ENCODE assay signal across 34 cellular contexts in genomic region chr2:75810931-75811330, GRCh38.
"Had no signal": no experiment of that assay in that cellular context is flagged by ENCODE, and none has a peak within 500 bp of the region (broad histone marks: within the 10 kb centered on the region; RNA-seq: fewer than 3 reads in every experiment).

No MANE protein-coding gene starts in this region.

- H3K27me3 Mint-ChIP-seq: activated B cell treated with CpG ODN at 0.5 μM for 24 hours; activated CD4-positive, alpha-beta T cell treated with anti-CD3 and anti-CD28 coated beads, Interleukin-2, amount 10 ng/mL, durations not matched to agents 24 days and 14 days; activated CD8-positive, alpha-beta memory T cell treated with anti-CD3 and anti-CD28 coated beads, Interleukin-2, amount 10 ng/mL, durations not matched to agents 7 days and 5 days; activated naive CD4-positive, alpha-beta T cell treated with anti-CD3 and anti-CD28 coated beads, Interleukin-2, amount 10 ng/mL, durations not matched to agents 7 days and 5 days; activated T-cell treated with anti-CD3 and anti-CD28 coated beads, Interleukin-2, amount 50 U/mL, for 24 hours; brain had no signal

- H3K9me3 Mint-ChIP-seq: activated B cell treated with CpG ODN at 0.5 μM for 24 hours; activated CD4-positive, alpha-beta memory T cell treated with anti-CD3 and anti-CD28 coated beads for 36 hours; activated CD4-positive, alpha-beta T cell treated with anti-CD3 and anti-CD28 coated beads, Interleukin-2, amount 10 ng/mL, durations not matched to agents 24 days and 14 days; activated naive CD4-positive, alpha-beta T cell treated with anti-CD3 and anti-CD28 coated beads, Interleukin-2, amount 10 ng/mL, durations not matched to agents 7 days and 5 days; activated naive CD4-positive, alpha-beta T cell treated with anti-CD3 and anti-CD28 coated beads, Interleukin-2, amount 50 U/mL, for 24 hours; activated naive CD8-positive, alpha-beta T cell treated with anti-CD3 and anti-CD28 coated beads, Interleukin-2, amount 10 ng/mL, durations not matched to agents 7 days and 5 days; activated naive CD8-positive, alpha-beta T cell treated with anti-CD3 and anti-CD28 coated beads, Interleukin-2, amount 50 U/mL, for 24 hours; activated T-helper 2 cell treated with anti-CD3 and anti-CD28 coated beads, Interferon-gamma antibody, Interleukin-2, Interleukin-4, amounts not matched to agents 10 μg/mL and 5 μg/mL and 100 μg/mL, durations not matched to agents 14 hours and 24 hours and 36 hours; T-helper 1 cell treated with Interleukin-12 subunit alpha and Interleukin-12 subunit beta and Interleukin-4 antibody, amounts not matched to agents 30 μg/mL and 1 μg/mL, for 36 hours; T-helper 2 cell treated with Interferon-gamma antibody and Interleukin-4, amounts not matched to agents 5 μg/mL and 100 μg/mL, for 36 hours had no signal

- H3K4me1 ChIP-seq: ascending aorta had no signal

- H3K4me3 ChIP-seq: ascending aorta had no signal

- H3K36me3 Mint-ChIP-seq: activated CD4-positive, alpha-beta memory T cell treated with anti-CD3 and anti-CD28 coated beads for 36 hours; activated CD8-positive, alpha-beta memory T cell treated with anti-CD3 and anti-CD28 coated beads, Interleukin-2, amount 10 ng/mL, durations not matched to agents 7 days and 5 days; activated naive CD4-positive, alpha-beta T cell treated with anti-CD3 and anti-CD28 coated beads, Interleukin-2, amount 10 ng/mL, durations not matched to agents 7 days and 5 days; activated naive CD4-positive, alpha-beta T cell treated with anti-CD3 and anti-CD28 coated beads, Interleukin-2, amount 50 U/mL, for 24 hours; activated naive CD8-positive, alpha-beta T cell; activated naive CD8-positive, alpha-beta T cell treated with anti-CD3 and anti-CD28 coated beads, Interleukin-2, amount 10 ng/mL, durations not matched to agents 7 days and 5 days; brain had no signal

- H3K36me3 ChIP-seq: ascending aorta had no signal

- FAIRE-seq: TTC549 had no signal

- H3K27me3 ChIP-seq: ascending aorta had no signal

- H3K4me3 Mint-ChIP-seq: activated B cell treated with CpG ODN at 0.5 μM for 24 hours; activated CD4-positive, alpha-beta memory T cell treated with anti-CD3 and anti-CD28 coated beads for 36 hours; activated CD4-positive, alpha-beta T cell treated with anti-CD3 and anti-CD28 coated beads, Interleukin-2, amount 10 ng/mL, durations not matched to agents 24 days and 14 days; activated CD8-positive, alpha-beta memory T cell treated with anti-CD3 and anti-CD28 coated beads, Interleukin-2, amount 10 ng/mL, durations not matched to agents 7 days and 5 days; activated CD8-positive, alpha-beta T cell treated with anti-CD3 and anti-CD28 coated beads, Interleukin-2, amount 10 ng/mL, durations not matched to agents 7 days and 5 days; activated naive CD4-positive, alpha-beta T cell treated with anti-CD3 and anti-CD28 coated beads, Interleukin-2, amount 10 ng/mL, durations not matched to agents 7 days and 5 days; activated naive CD4-positive, alpha-beta T cell treated with anti-CD3 and anti-CD28 coated beads, Interleukin-2, amount 50 U/mL, for 24 hours; activated naive CD8-positive, alpha-beta T cell; activated naive CD8-positive, alpha-beta T cell treated with anti-CD3 and anti-CD28 coated beads, Interleukin-2, amount 10 ng/mL, durations not matched to agents 7 days and 5 days; activated naive CD8-positive, alpha-beta T cell treated with anti-CD3 and anti-CD28 coated beads, Interleukin-2, amount 50 U/mL, for 24 hours; activated T-cell treated with anti-CD3 and anti-CD28 coated beads, Interleukin-2, amount 50 U/mL, for 24 hours; brain; T-helper 1 cell treated with Interleukin-12 subunit alpha and Interleukin-12 subunit beta and Interleukin-4 antibody, amounts not matched to agents 30 μg/mL and 1 μg/mL, for 36 hours; T-helper 2 cell treated with Interferon-gamma antibody and Interleukin-4, amounts not matched to agents 5 μg/mL and 100 μg/mL, for 36 hours had no signal

- H3K9me3 ChIP-seq: ascending aorta had no signal

- H3K27ac ChIP-seq: ascending aorta, VCaP had no signal

- DNase-seq: activated B cell treated with CpG ODN at 0.5 μM for 24 hours; activated CD4-positive, alpha-beta memory T cell treated with anti-CD3 and anti-CD28 coated beads for 36 hours; activated CD4-positive, alpha-beta T cell treated with anti-CD3 and anti-CD28 coated beads for 4 hours; activated CD4-positive, alpha-beta T cell treated with anti-CD3 and anti-CD28 coated beads, Interleukin-2, amount 10 ng/mL, durations not matched to agents 24 days and 14 days; activated CD4-positive, alpha-beta T cell treated with anti-CD3 and anti-CD28 coated beads, Interleukin-2, amount 50 U/mL, for 1 hour; activated CD4-positive, alpha-beta T cell treated with anti-CD3 and anti-CD28 coated beads, Interleukin-2, amount 50 U/mL, for 4 hours; activated CD4-positive, CD25-positive, alpha-beta regulatory T cell treated with anti-CD3 and anti-CD28 coated beads, Interleukin-2, amount 50 U/mL, for 72 hours; activated CD8-positive, alpha-beta memory T cell treated with anti-CD3 and anti-CD28 coated beads for 24 hours; activated CD8-positive, alpha-beta memory T cell treated with anti-CD3 and anti-CD28 coated beads, Interleukin-2, amount 10 ng/mL, durations not matched to agents 7 days and 5 days; activated CD8-positive, alpha-beta memory T cell treated with anti-CD3 and anti-CD28 coated beads, Interleukin-2, amount 50 U/mL, for 48 hours; activated CD8-positive, alpha-beta T cell treated with anti-CD3 and anti-CD28 coated beads, Interleukin-2, amount 10 ng/mL, durations not matched to agents 7 days and 5 days; activated effector memory CD4-positive, alpha-beta T cell treated with Interleukin-2 at 50 U/mL for 16 hours; activated gamma-delta T cell; activated naive CD4-positive, alpha-beta T cell treated with anti-CD3 and anti-CD28 coated beads, Interleukin-2, amount 10 ng/mL, durations not matched to agents 7 days and 5 days; activated naive CD4-positive, alpha-beta T cell treated with Interleukin-2 at 50 U/mL for 16 hours; activated naive CD8-positive, alpha-beta T cell treated with anti-CD3 and anti-CD28 coated beads, Interleukin-2, amount 10 ng/mL, durations not matched to agents 7 days and 5 days; activated naive CD8-positive, alpha-beta T cell treated with anti-CD3 and anti-CD28 coated beads, Interleukin-2, amount 50 U/mL, for 24 hours; activated T-cell treated with anti-CD3 and anti-CD28 coated beads, Interleukin-2, amount 50 U/mL, for 24 hours; activated T-cell treated with anti-CD3 and anti-CD28 coated beads, Interleukin-2, amount 50 U/mL, for 48 hours; amygdala; anterior cingulate cortex; central memory CD4-positive, alpha-beta T cell; T-helper 1 cell; T-helper 2 cell; T-helper 9 cell had no signal

- H3K4me1 Mint-ChIP-seq: activated B cell treated with CpG ODN at 0.5 μM for 24 hours; activated CD4-positive, alpha-beta T cell treated with anti-CD3 and anti-CD28 coated beads, Interleukin-2, amount 10 ng/mL, durations not matched to agents 24 days and 14 days; activated CD8-positive, alpha-beta memory T cell treated with anti-CD3 and anti-CD28 coated beads, Interleukin-2, amount 10 ng/mL, durations not matched to agents 7 days and 5 days; activated naive CD4-positive, alpha-beta T cell treated with anti-CD3 and anti-CD28 coated beads, Interleukin-2, amount 10 ng/mL, durations not matched to agents 7 days and 5 days; activated naive CD4-positive, alpha-beta T cell treated with anti-CD3 and anti-CD28 coated beads, Interleukin-2, amount 50 U/mL, for 24 hours; activated naive CD8-positive, alpha-beta T cell treated with anti-CD3 and anti-CD28 coated beads, Interleukin-2, amount 10 ng/mL, durations not matched to agents 7 days and 5 days; activated naive CD8-positive, alpha-beta T cell treated with anti-CD3 and anti-CD28 coated beads, Interleukin-2, amount 50 U/mL, for 24 hours; brain had no signal

- H3K27ac Mint-ChIP-seq: activated B cell treated with CpG ODN at 0.5 μM for 24 hours; activated CD4-positive, alpha-beta memory T cell treated with anti-CD3 and anti-CD28 coated beads for 36 hours; activated CD4-positive, alpha-beta T cell treated with anti-CD3 and anti-CD28 coated beads, Interleukin-2, amount 10 ng/mL, durations not matched to agents 24 days and 14 days; activated CD8-positive, alpha-beta memory T cell treated with anti-CD3 and anti-CD28 coated beads, Interleukin-2, amount 10 ng/mL, durations not matched to agents 7 days and 5 days; activated CD8-positive, alpha-beta T cell treated with anti-CD3 and anti-CD28 coated beads, Interleukin-2, amount 10 ng/mL, durations not matched to agents 7 days and 5 days; activated naive CD4-positive, alpha-beta T cell treated with anti-CD3 and anti-CD28 coated beads, Interleukin-2, amount 10 ng/mL, durations not matched to agents 7 days and 5 days; activated naive CD4-positive, alpha-beta T cell treated with anti-CD3 and anti-CD28 coated beads, Interleukin-2, amount 50 U/mL, for 24 hours; activated naive CD8-positive, alpha-beta T cell; activated naive CD8-positive, alpha-beta T cell treated with anti-CD3 and anti-CD28 coated beads, Interleukin-2, amount 10 ng/mL, durations not matched to agents 7 days and 5 days; activated naive CD8-positive, alpha-beta T cell treated with anti-CD3 and anti-CD28 coated beads, Interleukin-2, amount 50 U/mL, for 24 hours; activated T-cell treated with anti-CD3 and anti-CD28 coated beads, Interleukin-2, amount 50 U/mL, for 24 hours; activated T-helper 2 cell treated with anti-CD3 and anti-CD28 coated beads, Interferon-gamma antibody, Interleukin-2, Interleukin-4, amounts not matched to agents 10 μg/mL and 5 μg/mL and 100 μg/mL, durations not matched to agents 14 hours and 24 hours and 36 hours; brain; T-helper 1 cell treated with Interleukin-12 subunit alpha and Interleukin-12 subunit beta and Interleukin-4 antibody, amounts not matched to agents 30 μg/mL and 1 μg/mL, for 36 hours; T-helper 2 cell treated with Interferon-gamma antibody and Interleukin-4, amounts not matched to agents 5 μg/mL and 100 μg/mL, for 36 hours had no signal
